32 cellular contexts compared by ENCODE assay signal in genomic region chr12:21353948-21354347, GRCh38. TPM values are rescaled to one million over a fixed set of nuclear protein-coding genes. Genes with fewer than 3 reads are reported as not detected.
"Had no signal": no experiment of that assay in that cellular context is flagged by ENCODE, and none has a peak within 500 bp of the region (broad histone marks: within the 10 kb centered on the region; RNA-seq: fewer than 3 reads in every experiment).

No MANE protein-coding gene starts in this region.

- H3K4me1 ChIP-seq: parathyroid adenoma, psoas muscle, spleen, suprapubic skin, testis, tibial artery, transverse colon, upper lobe of right lung, uterus had no signal

- DNase-seq: naive thymus-derived CD8-positive, alpha-beta T cell; nephron progenitor cell; nucleus accumbens; ovary; psoas muscle; right cardiac atrium; spleen; stimulated activated CD4-positive, alpha-beta T cell treated with anti-CD3 and anti-CD28 coated beads, Interleukin-12 subunit alpha, Interleukin-12 subunit beta, amount 100 ng/mL, for 4 hours; stimulated activated CD4-positive, alpha-beta T cell treated with anti-CD3 and anti-CD28 coated beads, Interleukin-1b, Interleukin-23, amount 100 ng/mL, for 48 hours; stimulated activated CD4-positive, alpha-beta T cell treated with anti-CD3 and anti-CD28 coated beads, Interleukin-4, amount 100 ng/mL, for 1 hour; stimulated activated CD4-positive, alpha-beta T cell treated with anti-CD3 and anti-CD28 coated beads, Interleukin-4, amount 100 ng/mL, for 4 hours; stimulated activated CD8-positive, alpha-beta memory T cell treated with anti-CD3 and anti-CD28 coated beads, Interleukin-4, amount 100 ng/mL, for 48 hours; stimulated activated naive CD4-positive, alpha-beta T cell; stimulated activated naive CD8-positive, alpha-beta T cell treated with anti-CD3 and anti-CD28 coated beads, Interleukin-15, amount 100 ng/mL, for 72 hours; stimulated activated naive CD8-positive, alpha-beta T cell treated with anti-CD3 and anti-CD28 coated beads, Interleukin-15, Interleukin-2, amounts not matched to agents 100 U/mL and 50 U/mL, for 24 hours; testis; tibial artery; transverse colon; upper lobe of right lung; uterus had no signal

- H3K4me3 ChIP-seq: ovary, psoas muscle, skin epidermis, smooth muscle cell, spleen, suprapubic skin, testis, tibial artery, transverse colon, upper lobe of right lung, uterus had no signal

- H3K79me2 ChIP-seq: parathyroid adenoma had no signal

- H2AFZ ChIP-seq: parathyroid adenoma had no signal

- H3K9me3 ChIP-seq: neutrophil, ovary, psoas muscle, spleen, suprapubic skin, testis, tibial artery, transverse colon, upper lobe of right lung, uterus had no signal

- H3K27me3 ChIP-seq: neutrophil, ovary, spleen, suprapubic skin, testis, tibial artery, transverse colon, upper lobe of right lung, uterus had no signal

- H3K36me3 ChIP-seq: neutrophil, ovary, spleen, suprapubic skin, tibial artery, transverse colon, upper lobe of right lung, uterus had no signal

- H3K4me2 ChIP-seq: smooth muscle cell had no signal

- H3K27ac ChIP-seq: neutrophil, ovary, parathyroid adenoma, psoas muscle, skin epidermis, spleen, suprapubic skin, testis, tibial artery, transverse colon, upper lobe of right lung, uterus had no signal

- ATAC-seq: naive thymus-derived CD8-positive, alpha-beta T cell; natural killer cell treated with Interleukin-12 subunit alpha and Interleukin-12 subunit beta and Interleukin-15 and Interleukin-18, amount 100 ng/mL, for 72 hours; psoas muscle; right cardiac atrium; sciatic nerve; stimulated activated memory B cell treated with anti-CD40 and anti-IgM and Interleukin-4, amounts not matched to agents 10 μg/mL and 1 μg/mL and 100 μg/mL, for 72 hours; stimulated activated naive CD8-positive, alpha-beta T cell treated with anti-CD3 and anti-CD28 coated beads, Interleukin-15, amount 100 ng/mL, for 72 hours; stimulated activated naive CD8-positive, alpha-beta T cell treated with anti-CD3 and anti-CD28 coated beads, Interleukin-15, Interleukin-2, amounts not matched to agents 100 U/mL and 50 U/mL, for 24 hours; upper lobe of right lung had no signal

- H3K9ac ChIP-seq: parathyroid adenoma had no signal

RNA-seq across cellular contexts. Expression of gene IAPP, which starts 18.8 kb away (rescaled TPM):
- total RNA-seq: naive thymus-derived CD8-positive, alpha-beta T cell; natural killer cell treated with Interleukin-12 subunit alpha and Interleukin-12 subunit beta and Interleukin-15 and Interleukin-18, amount 100 ng/mL, for 72 hours; osteoblast; ovary; progenitor cell of endocrine pancreas; psoas muscle; renal cortical epithelial cell; right cardiac atrium; sciatic nerve; smooth muscle cell; spleen; suprapubic skin; testis; transverse colon; upper lobe of right lung; urinary bladder; uterus had no signal
- polyA plus RNA-seq: naive thymus-derived CD8-positive, alpha-beta T cell; ovary; right cardiac atrium; smooth muscle cell; urinary bladder had no signal

RNA-seq across cellular contexts. Expression of gene SLCO1A2, which starts 19.2 kb away (rescaled TPM):
- total RNA-seq: natural killer cell treated with Interleukin-12 subunit alpha and Interleukin-12 subunit beta and Interleukin-15 and Interleukin-18, amount 100 ng/mL, for 72 hours; osteoblast; psoas muscle; right cardiac atrium; suprapubic skin; transverse colon; urinary bladder; uterus had no signal
- polyA plus RNA-seq: right cardiac atrium, urinary bladder had no signal
